ENCODE assay signal across 23 cellular contexts in genomic region chr10:71063431-71063830, GRCh38.
"Had no signal": no experiment of that assay in that cellular context is flagged by ENCODE, and none has a peak within 500 bp of the region (broad histone marks: within the 10 kb centered on the region; RNA-seq: fewer than 3 reads in every experiment).

No MANE protein-coding gene starts in this region.

- H3K27ac ChIP-seq: lower lobe of right lung, sigmoid colon, thoracic aorta, upper lobe of left lung had no signal

- H3K4me2 ChIP-seq: smooth muscle cell had no signal

- H3K9me3 ChIP-seq: lower lobe of right lung, sigmoid colon, thoracic aorta, upper lobe of left lung had no signal

- H3K4me3 ChIP-seq: heart right ventricle, lower lobe of right lung, sigmoid colon, smooth muscle cell, thoracic aorta, upper lobe of left lung had no signal

- DNase-seq: activated B cell treated with CpG ODN at 0.5 μM for 24 hours; activated CD4-positive, alpha-beta memory T cell treated with anti-CD3 and anti-CD28 coated beads for 36 hours; activated CD4-positive, alpha-beta T cell treated with anti-CD3 and anti-CD28 coated beads for 36 hours; activated effector memory CD4-positive, alpha-beta T cell treated with anti-CD3 and anti-CD28 coated beads, Interleukin-2, amount 50 U/mL, for 16 hours; activated naive CD4-positive, alpha-beta T cell treated with anti-CD3 and anti-CD28 coated beads, Interleukin-2, amount 10 ng/mL, durations not matched to agents 7 days and 5 days; activated T-cell treated with anti-CD3 and anti-CD28 coated beads, Interleukin-2, amount 50 U/mL, for 72 hours; amygdala; effector CD4-positive, alpha-beta T cell; erythroblast; foreskin fibroblast; heart right ventricle; islet precursor cell; left cardiac atrium; lower lobe of right lung; naive thymus-derived CD8-positive, alpha-beta T cell; sigmoid colon; stimulated activated CD4-positive, alpha-beta T cell treated with anti-CD3 and anti-CD28 coated beads, Interleukin-2, amount 100 ng/mL, for 48 hours; stimulated activated naive CD4-positive, alpha-beta T cell treated with Interleukin-2 at 50 U/mL for 16 hours; SW 1271; T-helper 17 cell; upper lobe of left lung had no signal

- H3K36me3 ChIP-seq: heart right ventricle, lower lobe of right lung, sigmoid colon, thoracic aorta, upper lobe of left lung had no signal

- H3K4me1 ChIP-seq: lower lobe of right lung, sigmoid colon, upper lobe of left lung had no signal

- H3K27me3 ChIP-seq: heart right ventricle, sigmoid colon, upper lobe of left lung had no signal
